ENCODE assay signal across 18 cellular contexts in the genomic region with DNA sequence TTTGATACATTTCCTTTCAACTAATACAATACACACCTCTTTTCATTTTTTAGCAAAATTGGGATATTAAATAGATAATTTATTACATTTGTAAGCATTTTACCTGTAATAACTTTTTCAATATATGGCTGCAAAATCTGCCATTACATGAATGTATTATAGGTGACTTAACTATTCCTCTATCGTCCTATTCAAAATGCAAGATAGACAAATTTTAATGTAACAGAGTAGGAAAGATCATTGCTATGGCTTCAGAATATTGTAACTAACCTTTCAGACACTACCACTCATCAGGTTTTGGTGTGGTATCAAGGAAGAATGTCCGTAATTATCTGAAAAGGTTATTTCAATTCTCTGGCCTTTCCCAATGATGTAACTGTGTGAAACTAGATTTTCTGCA.
A peak's percentile ranks its signal among the peaks of the same experiment; 100 is the strongest.
DNase-seq lines count a peak whose midpoint lies in the region; ATAC-seq and TF ChIP-seq lines count a peak whose summit lies in the region.
"Had no signal": no experiment of that assay in that cellular context is flagged by ENCODE, and none has a peak within 500 bp of the region (broad histone marks: within the 10 kb centered on the region; RNA-seq: fewer than 3 reads in every experiment).

No MANE protein-coding gene starts in this region.

- no peaks in the 10 kb centered on the region for H3K27me3 Mint-ChIP-seq in activated T-cell treated with anti-CD3 and anti-CD28 coated beads, Interleukin-2, amount 50 U/mL, for 4 hours (ENCODE audit: low read depth)

- no peak for TF ChIP-seq EP300 in tibial nerve (IDR thresholded peaks at IDR 0.05)

- 81% methylated on average over 2 of the region's 2 CpGs for WGBS in tibial nerve, 2 donors

- H3K9me3 Mint-ChIP-seq in activated T-cell treated with anti-CD3 and anti-CD28 coated beads, Interleukin-2, amount 50 U/mL, for 4 hours: peaks cover 9% of the 10 kb centered on the region

- peak overlapping the region; percentile 9 to 68 (median 44) for H3K27ac ChIP-seq in Peyer's patch
- peak overlapping the region in 53 of 59 donors; percentile 1 to 100 (median 86) for H3K27ac ChIP-seq in dorsolateral prefrontal cortex
- peak overlapping the region; percentile 81 for H3K27ac ChIP-seq in subcutaneous abdominal adipose tissue (ENCODE audit: low read depth, low read length)
- H3K27ac ChIP-seq in lower lobe of right lung: no peak overlapping the region
- H3K27ac ChIP-seq in tibial nerve: peak overlapping the region in 1 of 4 donors; percentile 60
- H3K27ac ChIP-seq: SK-N-MC had no signal

- TF ChIP-seq CTCF in Peyer's patch (IDR thresholded peaks at IDR 0.05) (no peak), dorsolateral prefrontal cortex (IDR thresholded peaks at IDR 0.05 in 54 of 56, conservative IDR thresholded peaks at IDR 0.05 in 2 of 56; ENCODE audit: low read depth in 1 of 56, partially characterized antibody in 56 of 56) (no peak), lower lobe of right lung (IDR thresholded peaks at IDR 0.05) (no peak), tibial nerve (IDR thresholded peaks at IDR 0.05) (no peak)

- H3K27me3 ChIP-seq in Peyer's patch (no peaks in the 10 kb centered on the region), dorsolateral prefrontal cortex (no peaks in the 10 kb centered on the region), subcutaneous abdominal adipose tissue (ENCODE audit: control insufficient read depth in 5 of 5, insufficient read depth in 4 of 5, low read length in 5 of 5) (no peaks in the 10 kb centered on the region), lower lobe of right lung (ENCODE audit: low read depth) (no peaks in the 10 kb centered on the region), tibial nerve (no peaks in the 10 kb centered on the region)
- H3K27me3 ChIP-seq: body of pancreas had no signal

- no peak overlapping the region for H3K4me3 ChIP-seq in Peyer's patch
- peak overlapping the region in 35 of 59 donors; percentile 0 to 68 (median 21) for H3K4me3 ChIP-seq in dorsolateral prefrontal cortex
- H3K4me3 ChIP-seq in subcutaneous abdominal adipose tissue (ENCODE audit: low read depth in 1 of 5, low read length in 5 of 5): no peak overlapping the region
- no peak overlapping the region for H3K4me3 ChIP-seq in lower lobe of right lung
- H3K4me3 ChIP-seq in tibial nerve: no peak overlapping the region
- H3K4me3 ChIP-seq: body of pancreas, HAP-1, lung, SK-N-MC had no signal

- no peak for ATAC-seq in activated T-cell treated with anti-CD3 and anti-CD28 coated beads, Interleukin-2, amount 50 U/mL, for 4 hours
- no peak for ATAC-seq in GM21576 (IDR thresholded peaks at IDR 0.05; ENCODE audit: unreplicated experiment)
- ATAC-seq in lower lobe of right lung: no peak
- ATAC-seq: body of pancreas, right cardiac atrium had no signal

- TF ChIP-seq POLR2A in Peyer's patch (IDR thresholded peaks at IDR 0.05) (no peak), tibial nerve (IDR thresholded peaks at IDR 0.05) (no peak)

- no peak overlapping the region for H3K9ac ChIP-seq in subcutaneous abdominal adipose tissue (ENCODE audit: low read length in 5 of 5)

- H3K36me3 Mint-ChIP-seq in activated T-cell treated with anti-CD3 and anti-CD28 coated beads, Interleukin-2, amount 50 U/mL, for 4 hours (ENCODE audit: insufficient read depth): peaks cover 36% of the 10 kb centered on the region

- H3K4me3 Mint-ChIP-seq in activated T-cell treated with anti-CD3 and anti-CD28 coated beads, Interleukin-2, amount 50 U/mL, for 4 hours: peak overlapping the region; percentile 75

- intact Hi-C loops in dorsolateral prefrontal cortex (cut with DNase I) (no loop called here), lower lobe of right lung (cut with DNase I) (no loop called here)

- H3K9me3 ChIP-seq in Peyer's patch (no peaks in the 10 kb centered on the region), subcutaneous abdominal adipose tissue (ENCODE audit: control insufficient read depth in 5 of 5, low read length in 5 of 5) (peaks cover 0 to 4% (median 3%) of the 10 kb centered on the region in 5 donors), lower lobe of right lung (no peaks in the 10 kb centered on the region), tibial nerve (no peaks in the 10 kb centered on the region)
- H3K9me3 ChIP-seq: body of pancreas, HAP-1 had no signal

- H3K4me1 ChIP-seq in Peyer's patch (peaks cover 0 to 13% (median 7%) of the 10 kb centered on the region in 4 donors), subcutaneous abdominal adipose tissue (ENCODE audit: control insufficient read depth in 5 of 5, insufficient read depth in 5 of 5, low read length in 5 of 5) (peaks cover 4 to 73% (median 58%) of the 10 kb centered on the region in 5 donors), lower lobe of right lung (peaks cover 55% of the 10 kb centered on the region), tibial nerve (peaks cover 0 to 29% (median 11%) of the 10 kb centered on the region in 4 donors)
- H3K4me1 ChIP-seq: HAP-1 had no signal

- H3K4me1 Mint-ChIP-seq in activated T-cell treated with anti-CD3 and anti-CD28 coated beads, Interleukin-2, amount 50 U/mL, for 4 hours (ENCODE audit: low read depth): peaks cover 93% of the 10 kb centered on the region

- H3K36me3 ChIP-seq in Peyer's patch (no peaks in the 10 kb centered on the region), subcutaneous abdominal adipose tissue (ENCODE audit: control insufficient read depth in 5 of 5, insufficient read depth in 5 of 5, low read length in 5 of 5) (peaks cover 0 to 11% (median 8%) of the 10 kb centered on the region in 5 donors), lower lobe of right lung (peaks cover 15% of the 10 kb centered on the region), tibial nerve (peaks cover 0 to 14% (median 0%) of the 10 kb centered on the region in 3 donors)
- H3K36me3 ChIP-seq: HAP-1 had no signal

- no peak for DNase-seq in activated T-cell treated with anti-CD3 and anti-CD28 coated beads, Interleukin-2, amount 50 U/mL, for 4 hours
- DNase-seq in activated T-cell treated with anti-CD3 and anti-CD28 coated beads for 4 hours (no peak), Peyer's patch (no peak), dorsolateral prefrontal cortex (no peak), lower lobe of right lung (no peak), tibial nerve (ENCODE audit: low spot score in 2 of 2) (no peak)
- DNase-seq: body of pancreas; DMS153; KBM-7; NCI-H1436; OCI-M1; right cardiac atrium; stimulated activated CD4-positive, alpha-beta T cell treated with anti-CD3 and anti-CD28 coated beads, Interleukin-2, amount 100 ng/mL, for 48 hours had no signal

Comparison
In these comparisons a context has a peak if more than half of its experiments do, and no peak if none do; other contexts are left out.
1. H3K4me3 ChIP-seq: peak in dorsolateral prefrontal cortex (35 of 59); none in Peyer's patch (0 of 4), subcutaneous abdominal adipose tissue (0 of 5), lower lobe of right lung (single experiment) and tibial nerve (0 of 4).